Comparison of ENCODE assay signal across 8 cellular contexts in the genomic region with DNA sequence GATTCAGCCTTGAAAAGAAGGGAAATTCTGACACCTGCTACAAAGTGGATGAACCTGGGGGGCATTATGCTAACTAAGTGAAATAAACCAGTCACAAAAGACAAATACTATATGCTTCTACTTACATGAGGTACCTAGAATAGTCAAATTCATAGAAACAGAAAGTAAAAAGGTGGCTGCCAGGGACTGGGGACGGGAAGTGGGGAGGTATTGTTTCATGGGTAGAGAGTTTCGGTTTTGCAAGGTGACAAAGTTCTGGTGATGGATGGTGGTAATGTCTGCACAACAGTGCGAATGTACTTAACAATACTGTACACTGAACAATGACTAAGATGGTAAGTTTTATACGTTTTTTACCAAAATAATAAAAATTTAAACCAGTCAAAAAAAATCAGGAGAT. TPM values are rescaled to one million over a fixed set of nuclear protein-coding genes. Genes with fewer than 3 reads are reported as not detected.
DNase-seq lines count a peak whose midpoint lies in the region; ATAC-seq and TF ChIP-seq lines count a peak whose summit lies in the region.

No MANE protein-coding gene starts in this region.

- H3K4me3 ChIP-seq in SK-N-MC = peak overlapping the region; percentile 50
- no peak overlapping the region for H3K4me3 ChIP-seq in testis

- peak overlapping the region; percentile 96 for H3K27ac ChIP-seq in SK-N-MC
- no peak overlapping the region for H3K27ac ChIP-seq in testis

- H3K9me3 Mint-ChIP-seq in chondrocyte (ENCODE audit: low read depth) = no peaks in the 10 kb centered on the region

- peaks cover 13% of the 10 kb centered on the region for H3K4me1 ChIP-seq in testis

- intact Hi-C loops in testis (cut with DNase I; ENCODE audit: low total_unique reads) = no loop called here

- DNase-seq in SK-N-MC (ENCODE audit: low read depth, low spot score) (no peak), chondrocyte (ENCODE audit: low spot score) (no peak), NCI-H69 (lab: John Stamatoyannopoulos, UW) (no peak), testis (no peak), SHP77 treated with DMSO at 0.1 percent for 48 hours (lab: John Stamatoyannopoulos, UW) (no peak)
- DNase-seq in stimulated activated CD4-positive, alpha-beta T cell treated with anti-CD3 and anti-CD28 coated beads, Interleukin-4, amount 100 ng/mL, for 1 hour = peak; percentile 45

- H3K36me3 ChIP-seq in SK-N-MC (ENCODE audit: insufficient read depth, low read length) = peaks cover 4% of the 10 kb centered on the region; the same call in 1 of the 2 replicates
- H3K36me3 ChIP-seq in testis (ENCODE audit: low read depth, missing control alignments) = no peaks in the 10 kb centered on the region

- TF ChIP-seq CTCF in chondrocyte (IDR thresholded peaks at IDR 0.05) (no peak), testis (IDR thresholded peaks at IDR 0.05) (no peak)

- H3K9me3 ChIP-seq in SK-N-MC (ENCODE audit: low read depth, low read length) = no peaks in the 10 kb centered on the region
- H3K9me3 ChIP-seq in testis = no peaks in the 10 kb centered on the region

- H3K4me3 Mint-ChIP-seq in chondrocyte (ENCODE audit: unreplicated experiment) = peak overlapping the region; percentile 23

- no peaks in the 10 kb centered on the region for H3K27me3 Mint-ChIP-seq in chondrocyte (ENCODE audit: low read depth)

- H3K4me1 Mint-ChIP-seq in chondrocyte (ENCODE audit: low read depth) = peaks cover 66% of the 10 kb centered on the region

- no peaks in the 10 kb centered on the region for H3K27me3 ChIP-seq in testis

- peak overlapping the region; percentile 95 for H3K27ac Mint-ChIP-seq in chondrocyte (ENCODE audit: unreplicated experiment)

- no peak overlapping the region for H3K9ac ChIP-seq in SK-N-MC (ENCODE audit: insufficient read length)

- ATAC-seq in GM18519 (IDR thresholded peaks at IDR 0.05; ENCODE audit: low FRiP score, unreplicated experiment) (peak; percentile 59), HG02840 (IDR thresholded peaks at IDR 0.05; ENCODE audit: low FRiP score, unreplicated experiment) (peak; percentile 64)

- no peaks in the 10 kb centered on the region for H3K36me3 Mint-ChIP-seq in chondrocyte (ENCODE audit: low read depth)

- 66 to 82% methylated on average over 4 of the region's 4 CpGs for WGBS in testis, 2 donors

- no peak for TF ChIP-seq POLR2A in testis (IDR thresholded peaks at IDR 0.05)

RNA-seq across cellular contexts. Expression of gene IDH2, which starts 4.8 kb away (rescaled TPM):
- total RNA-seq in chondrocyte = 115 to 126 TPM (median 125 TPM) in 3 replicates
- 10 to 100 TPM; 13.1 to 17.7 TPM for total RNA-seq in testis
- 23.5 TPM for polyA plus RNA-seq in testis (ENCODE audit: insufficient read depth, low read depth, low replicate concordance)
